ENCODE assay signal across 11 cellular contexts in the genomic region with DNA sequence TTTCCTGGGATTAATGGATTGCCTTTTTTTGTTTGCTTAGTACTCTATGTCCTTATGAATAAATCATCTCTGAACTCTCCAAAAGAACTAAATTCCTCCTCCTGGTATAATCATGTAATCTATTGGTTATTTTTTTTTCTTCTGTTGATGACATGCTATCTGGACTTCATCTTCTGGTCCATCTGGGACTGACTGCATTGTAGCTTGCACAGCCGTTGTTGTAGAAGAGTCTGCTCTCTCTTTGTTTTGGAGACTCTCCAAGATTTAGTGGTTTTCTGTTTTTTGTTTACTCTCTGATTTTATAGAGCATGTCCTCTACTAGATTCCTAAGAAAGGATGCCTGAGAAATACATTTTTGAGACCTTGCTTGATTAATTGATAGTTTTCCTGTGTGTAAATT. TPM values are rescaled to one million over a fixed set of nuclear protein-coding genes. Genes with fewer than 3 reads are reported as not detected.
DNase-seq lines count a peak whose midpoint lies in the region; ATAC-seq and TF ChIP-seq lines count a peak whose summit lies in the region.
"Had no signal": no experiment of that assay in that cellular context is flagged by ENCODE, and none has a peak within 500 bp of the region (broad histone marks: within the 10 kb centered on the region; RNA-seq: fewer than 3 reads in every experiment).

No MANE protein-coding gene starts in this region.

- DNase-seq in DMS53 (lab: John Stamatoyannopoulos, UW) (peak; percentile 32), DMS53 treated with DMSO at 0.1 percent for 48 hours (lab: John Stamatoyannopoulos, UW; ENCODE audit: unreplicated experiment) (no peak), RWPE2 (ENCODE audit: low spot score) (no peak), fibroblast of the conjunctiva (ENCODE audit: low read depth) (peak; percentile 73), smooth muscle cell of the brain vasculature (ENCODE audit: low read depth, low spot score) (peak; percentile 62), NCI-H146 treated with DMSO at 0.1 percent for 48 hours (lab: John Stamatoyannopoulos, UW; ENCODE audit: unreplicated experiment) (no peak), upper lobe of right lung (no peak)
- DNase-seq: NK-92 treated with Interleukin-12 subunit alpha and Interleukin-12 subunit beta, amount 100 ng/mL, for 24 hours; occipital lobe had no signal

- H3K4me3 ChIP-seq in RWPE2 (ENCODE audit: severe bottlenecking) (no peak overlapping the region), upper lobe of right lung (no peak overlapping the region)
- H3K4me3 ChIP-seq: BLaER1 treated with 17β-estradiol and CSF1 and Interleukin-3, amounts not matched to agents 10 nM and 100 nM had no signal

- H3K27me3 ChIP-seq in RWPE2 (ENCODE audit: insufficient read depth, poor library complexity, severe bottlenecking) (no peaks in the 10 kb centered on the region), upper lobe of right lung (no peaks in the 10 kb centered on the region)
- H3K27me3 ChIP-seq: BLaER1 treated with 17β-estradiol and CSF1 and Interleukin-3, amounts not matched to agents 10 nM and 100 nM had no signal

- H3K4me1 ChIP-seq in RWPE2 (ENCODE audit: insufficient read depth, poor library complexity, severe bottlenecking) (peaks cover 21% of the 10 kb centered on the region), upper lobe of right lung (peaks cover 47% of the 10 kb centered on the region)

- TF ChIP-seq CTCF in RWPE2 (IDR thresholded peaks at IDR 0.05; ENCODE audit: poor library complexity, severe bottlenecking) (no peak), upper lobe of right lung (IDR thresholded peaks at IDR 0.05) (no peak)

- H3K9me3 ChIP-seq in RWPE2 (ENCODE audit: severe bottlenecking) (no peaks in the 10 kb centered on the region), upper lobe of right lung (no peaks in the 10 kb centered on the region)
- H3K9me3 ChIP-seq: BLaER1 treated with 17β-estradiol and CSF1 and Interleukin-3, amounts not matched to agents 10 nM and 100 nM had no signal

- intact Hi-C loops in upper lobe of right lung (cut with DNase I), result no loop called here

- ATAC-seq in RWPE2 (ENCODE audit: low read depth) (peak; percentile 81), GM21723 (IDR thresholded peaks at IDR 0.05; ENCODE audit: unreplicated experiment) (no peak), upper lobe of right lung (no peak)

- H3K27ac ChIP-seq in RWPE2 (ENCODE audit: poor library complexity, severe bottlenecking) (peak overlapping the region; percentile 15), upper lobe of right lung (no peak overlapping the region)
- H3K27ac ChIP-seq: BLaER1 treated with 17β-estradiol and CSF1 and Interleukin-3, amounts not matched to agents 10 nM and 100 nM had no signal

- H3K36me3 ChIP-seq in RWPE2 (ENCODE audit: low read depth) (peaks cover 26% of the 10 kb centered on the region), upper lobe of right lung (no peaks in the 10 kb centered on the region)

RNA-seq across cellular contexts. Expression of a gene that starts 19.1 kb away (rescaled TPM):
- 48.7 TPM for total RNA-seq in upper lobe of right lung

RNA-seq across cellular contexts. Expression of a gene that starts 50.3 kb away (rescaled TPM):
- total RNA-seq in upper lobe of right lung, result 4.1 TPM

Comparison
In these comparisons a context has a peak if more than half of its experiments do, and no peak if none do; other contexts are left out.
1. DNase-seq: peak in DMS53 (single experiment), fibroblast of the conjunctiva (single experiment) and smooth muscle cell of the brain vasculature (single experiment); none in DMS53 treated with DMSO at 0.1 percent for 48 hours (single experiment), RWPE2 (single experiment), NCI-H146 treated with DMSO at 0.1 percent for 48 hours (single experiment) and upper lobe of right lung (single experiment).